In the genomic region with DNA sequence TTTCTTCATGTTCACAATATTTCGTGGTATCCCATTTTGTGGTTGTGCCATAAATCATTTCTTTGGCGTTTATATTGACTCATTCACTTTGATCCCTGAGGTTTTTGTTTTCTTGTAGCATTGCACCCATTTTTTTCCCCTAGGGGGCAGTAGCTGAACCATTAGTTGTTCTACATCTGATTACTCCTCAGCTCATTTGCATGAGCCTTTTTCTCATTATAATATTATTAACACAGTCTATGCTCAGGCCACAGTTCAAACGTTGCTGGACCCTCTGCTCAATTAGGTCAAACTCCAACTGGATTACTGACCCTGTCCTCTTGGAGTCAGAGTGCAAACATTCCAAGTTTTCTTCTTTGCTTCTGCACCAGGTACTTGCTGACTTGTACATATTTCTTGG, we compare ENCODE assay signal across 16 cellular contexts.
DNase-seq lines count a peak whose midpoint lies in the region; ATAC-seq and TF ChIP-seq lines count a peak whose summit lies in the region.
"Had no signal": no experiment of that assay in that cellular context is flagged by ENCODE, and none has a peak within 500 bp of the region (broad histone marks: within the 10 kb centered on the region; RNA-seq: fewer than 3 reads in every experiment).

No MANE protein-coding gene starts in this region.

- H3K27ac ChIP-seq in WERI-Rb-1, result no peak overlapping the region
- H3K27ac ChIP-seq: esophagus muscularis mucosa had no signal

- H3K27ac Mint-ChIP-seq in progenitor cell of endocrine pancreas, result no peak overlapping the region
- H3K27ac Mint-ChIP-seq: activated CD4-positive, alpha-beta memory T cell treated with anti-CD3 and anti-CD28 coated beads for 36 hours; natural killer cell had no signal

- H3K9me3 ChIP-seq in WERI-Rb-1 (ENCODE audit: severe bottlenecking), result peaks cover 3% of the 10 kb centered on the region

- no peaks in the 10 kb centered on the region for H3K36me3 ChIP-seq in WERI-Rb-1
- H3K36me3 ChIP-seq: esophagus muscularis mucosa had no signal

- H3K4me3 ChIP-seq in LNCaP clone FGC (ENCODE audit: low read depth, low read length), result no peak overlapping the region
- no peak overlapping the region for H3K4me3 ChIP-seq in WERI-Rb-1 (ENCODE audit: low read depth, low read length)
- H3K4me3 ChIP-seq: esophagus muscularis mucosa had no signal

- ATAC-seq in HG02884 (IDR thresholded peaks at IDR 0.05; ENCODE audit: unreplicated experiment) (no peak), HG03097 (IDR thresholded peaks at IDR 0.05; ENCODE audit: low FRiP score, unreplicated experiment) (no peak)
- ATAC-seq: natural killer cell had no signal

- H3K9me3 Mint-ChIP-seq in progenitor cell of endocrine pancreas (ENCODE audit: low read depth), result peaks cover 10% of the 10 kb centered on the region

- H3K4me1 Mint-ChIP-seq in progenitor cell of endocrine pancreas (ENCODE audit: low read depth), result peaks cover 1% of the 10 kb centered on the region
- H3K4me1 Mint-ChIP-seq: natural killer cell had no signal

- H3K27me3 Mint-ChIP-seq in progenitor cell of endocrine pancreas, result no peaks in the 10 kb centered on the region
- H3K27me3 Mint-ChIP-seq: activated CD4-positive, alpha-beta memory T cell treated with anti-CD3 and anti-CD28 coated beads for 36 hours had no signal

- H3K27me3 ChIP-seq in WERI-Rb-1 (ENCODE audit: insufficient read depth, low read depth, severe bottlenecking), result no peaks in the 10 kb centered on the region

- no peaks in the 10 kb centered on the region for H3K36me3 Mint-ChIP-seq in progenitor cell of endocrine pancreas (ENCODE audit: insufficient read depth)
- H3K36me3 Mint-ChIP-seq: activated CD4-positive, alpha-beta memory T cell treated with anti-CD3 and anti-CD28 coated beads for 36 hours; natural killer cell had no signal

- H3K4me3 Mint-ChIP-seq in progenitor cell of endocrine pancreas (ENCODE audit: low read depth), result no peak overlapping the region
- H3K4me3 Mint-ChIP-seq: activated CD4-positive, alpha-beta memory T cell treated with anti-CD3 and anti-CD28 coated beads for 36 hours; natural killer cell had no signal

- peak; percentile 18 for DNase-seq in NCI-H82 (lab: John Stamatoyannopoulos, UW)
- DNase-seq in NCI-H82 treated with DMSO at 0.1 percent for 48 hours (lab: John Stamatoyannopoulos, UW; ENCODE audit: unreplicated experiment), result no peak
- no peak for DNase-seq in LNCaP clone FGC (ENCODE audit: low read depth)
- peak; percentile 13 for DNase-seq in WERI-Rb-1
- no peak for DNase-seq in progenitor cell of endocrine pancreas (ENCODE audit: low spot score, unreplicated experiment)
- DNase-seq in H4 (ENCODE audit: low spot score), result no peak
- DNase-seq: activated CD4-positive, alpha-beta memory T cell treated with anti-CD3 and anti-CD28 coated beads for 36 hours; activated naive CD4-positive, alpha-beta T cell treated with Interleukin-2 at 50 U/mL for 16 hours; caudate nucleus; GDM1; natural killer cell; T-helper 1 cell; trophoblast cell had no signal

- peak; percentile 49 for TF ChIP-seq CTCF in LNCaP clone FGC (IDR thresholded peaks at IDR 0.05; ENCODE audit: control insufficient read depth, extremely low read depth, insufficient read depth)
- TF ChIP-seq CTCF in WERI-Rb-1 (IDR thresholded peaks at IDR 0.05; ENCODE audit: low read depth, low read length), result peak; percentile 43
- TF ChIP-seq CTCF in progenitor cell of endocrine pancreas (IDR thresholded peaks at IDR 0.05; ENCODE audit: unreplicated experiment), result peak; percentile 53

Comparison
In these comparisons a context has a peak if more than half of its experiments do, and no peak if none do; other contexts are left out.
1. DNase-seq: peak in NCI-H82 (single experiment) and WERI-Rb-1 (single experiment); none in NCI-H82 treated with DMSO at 0.1 percent for 48 hours (single experiment), LNCaP clone FGC (single experiment), progenitor cell of endocrine pancreas (single experiment) and H4 (single experiment).
2. Peak in every context shown above with its lines, with median percentiles within 50 percentile points of each other: CTCF ChIP-seq.